ENCODE assay signal across 1 cellular context in the genomic region with DNA sequence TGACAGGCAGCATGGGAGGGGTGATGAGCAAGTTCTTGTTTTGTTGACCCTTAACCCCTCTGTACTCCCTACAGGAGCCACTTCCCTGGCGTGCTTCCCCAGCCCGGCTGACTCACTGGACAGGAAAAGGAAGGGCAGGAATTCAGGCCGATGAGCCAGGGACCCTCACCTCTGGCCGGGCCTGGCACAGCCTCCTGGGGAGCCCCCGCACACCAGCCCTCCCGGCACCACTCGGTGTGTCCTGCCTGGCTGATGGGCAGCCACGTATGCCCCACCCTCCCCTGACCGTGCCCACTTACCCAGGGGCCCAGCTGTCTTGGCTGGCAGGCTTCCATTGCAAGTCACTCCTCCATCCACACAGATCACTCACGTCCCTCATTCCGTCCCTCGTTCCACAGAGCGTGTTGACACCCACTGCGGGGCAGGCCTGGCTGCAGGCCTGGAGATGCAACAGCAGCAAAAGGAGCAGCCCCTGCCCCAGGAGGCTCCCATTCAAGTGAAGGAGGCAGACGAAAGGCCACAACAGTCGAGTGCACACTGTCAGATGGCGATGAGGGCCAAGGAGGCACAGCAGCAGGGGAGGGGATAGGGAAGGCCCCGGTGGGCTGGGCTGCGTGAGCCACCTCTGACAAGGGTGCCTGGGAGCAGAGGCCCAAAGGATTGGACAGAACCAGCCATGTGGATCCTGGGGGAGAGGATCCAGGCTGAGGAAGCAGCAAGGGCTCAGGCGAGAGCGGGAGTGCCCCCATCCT.
TF ChIP-seq lines count a peak whose summit lies in the region.

No MANE protein-coding gene starts in this region.

TF ChIP-seq in SK-N-SH, 30 proteins besides CTCF, POLR2A, EP300 and RAD21 (continued from another document):
- TF ChIP-seq RXRA (IDR thresholded peaks at IDR 0.05; ENCODE audit: borderline replicate concordance, low read depth) = no peak
- no peak for TF ChIP-seq FOXM1 (IDR thresholded peaks at IDR 0.05; ENCODE audit: low read depth)
- TF ChIP-seq EZH2phosphoT487 (IDR thresholded peaks at IDR 0.05; ENCODE audit: borderline replicate concordance, low read depth) = no peak
- no peak for TF ChIP-seq TEAD4 (IDR thresholded peaks at IDR 0.05; ENCODE audit: borderline replicate concordance, insufficient read depth)
- no peak for TF ChIP-seq NRF1 (IDR thresholded peaks at IDR 0.05; ENCODE audit: low read depth, low read length)
- no peak for TF ChIP-seq MXI1 (IDR thresholded peaks at IDR 0.05; ENCODE audit: low read depth, low read length)
- TF ChIP-seq, protein P1, sequence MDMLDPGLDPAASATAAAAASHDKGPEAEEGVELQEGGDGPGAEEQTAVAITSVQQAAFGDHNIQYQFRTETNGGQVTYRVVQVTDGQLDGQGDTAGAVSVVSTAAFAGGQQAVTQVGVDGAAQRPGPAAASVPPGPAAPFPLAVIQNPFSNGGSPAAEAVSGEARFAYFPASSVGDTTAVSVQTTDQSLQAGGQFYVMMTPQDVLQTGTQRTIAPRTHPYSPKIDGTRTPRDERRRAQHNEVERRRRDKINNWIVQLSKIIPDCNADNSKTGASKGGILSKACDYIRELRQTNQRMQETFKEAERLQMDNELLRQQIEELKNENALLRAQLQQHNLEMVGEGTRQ (IDR thresholded peaks at IDR 0.05; ENCODE audit: borderline replicate concordance, low read depth, low read length) = no peak
- TF ChIP-seq, protein P2, sequence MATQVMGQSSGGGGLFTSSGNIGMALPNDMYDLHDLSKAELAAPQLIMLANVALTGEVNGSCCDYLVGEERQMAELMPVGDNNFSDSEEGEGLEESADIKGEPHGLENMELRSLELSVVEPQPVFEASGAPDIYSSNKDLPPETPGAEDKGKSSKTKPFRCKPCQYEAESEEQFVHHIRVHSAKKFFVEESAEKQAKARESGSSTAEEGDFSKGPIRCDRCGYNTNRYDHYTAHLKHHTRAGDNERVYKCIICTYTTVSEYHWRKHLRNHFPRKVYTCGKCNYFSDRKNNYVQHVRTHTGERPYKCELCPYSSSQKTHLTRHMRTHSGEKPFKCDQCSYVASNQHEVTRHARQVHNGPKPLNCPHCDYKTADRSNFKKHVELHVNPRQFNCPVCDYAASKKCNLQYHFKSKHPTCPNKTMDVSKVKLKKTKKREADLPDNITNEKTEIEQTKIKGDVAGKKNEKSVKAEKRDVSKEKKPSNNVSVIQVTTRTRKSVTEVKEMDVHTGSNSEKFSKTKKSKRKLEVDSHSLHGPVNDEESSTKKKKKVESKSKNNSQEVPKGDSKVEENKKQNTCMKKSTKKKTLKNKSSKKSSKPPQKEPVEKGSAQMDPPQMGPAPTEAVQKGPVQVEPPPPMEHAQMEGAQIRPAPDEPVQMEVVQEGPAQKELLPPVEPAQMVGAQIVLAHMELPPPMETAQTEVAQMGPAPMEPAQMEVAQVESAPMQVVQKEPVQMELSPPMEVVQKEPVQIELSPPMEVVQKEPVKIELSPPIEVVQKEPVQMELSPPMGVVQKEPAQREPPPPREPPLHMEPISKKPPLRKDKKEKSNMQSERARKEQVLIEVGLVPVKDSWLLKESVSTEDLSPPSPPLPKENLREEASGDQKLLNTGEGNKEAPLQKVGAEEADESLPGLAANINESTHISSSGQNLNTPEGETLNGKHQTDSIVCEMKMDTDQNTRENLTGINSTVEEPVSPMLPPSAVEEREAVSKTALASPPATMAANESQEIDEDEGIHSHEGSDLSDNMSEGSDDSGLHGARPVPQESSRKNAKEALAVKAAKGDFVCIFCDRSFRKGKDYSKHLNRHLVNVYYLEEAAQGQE (IDR thresholded peaks at IDR 0.05; ENCODE audit: low read depth, low read length) = no peak
- no peak for TF ChIP-seq SMC3 (IDR thresholded peaks at IDR 0.05; ENCODE audit: low read depth, low read length)
- TF ChIP-seq RFX5 (IDR thresholded peaks at IDR 0.05; ENCODE audit: low read length) = no peak
- TF ChIP-seq, protein P3, sequence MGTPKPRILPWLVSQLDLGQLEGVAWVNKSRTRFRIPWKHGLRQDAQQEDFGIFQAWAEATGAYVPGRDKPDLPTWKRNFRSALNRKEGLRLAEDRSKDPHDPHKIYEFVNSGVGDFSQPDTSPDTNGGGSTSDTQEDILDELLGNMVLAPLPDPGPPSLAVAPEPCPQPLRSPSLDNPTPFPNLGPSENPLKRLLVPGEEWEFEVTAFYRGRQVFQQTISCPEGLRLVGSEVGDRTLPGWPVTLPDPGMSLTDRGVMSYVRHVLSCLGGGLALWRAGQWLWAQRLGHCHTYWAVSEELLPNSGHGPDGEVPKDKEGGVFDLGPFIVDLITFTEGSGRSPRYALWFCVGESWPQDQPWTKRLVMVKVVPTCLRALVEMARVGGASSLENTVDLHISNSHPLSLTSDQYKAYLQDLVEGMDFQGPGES (IDR thresholded peaks at IDR 0.05; ENCODE audit: low read depth, low read length) = no peak
- no peak for TF ChIP-seq MEF2A (IDR thresholded peaks at IDR 0.05; ENCODE audit: borderline replicate concordance, low read depth)
- no peak for TF ChIP-seq YY1 (IDR thresholded peaks at IDR 0.05; ENCODE audit: low read depth)
- TF ChIP-seq, protein P4, sequence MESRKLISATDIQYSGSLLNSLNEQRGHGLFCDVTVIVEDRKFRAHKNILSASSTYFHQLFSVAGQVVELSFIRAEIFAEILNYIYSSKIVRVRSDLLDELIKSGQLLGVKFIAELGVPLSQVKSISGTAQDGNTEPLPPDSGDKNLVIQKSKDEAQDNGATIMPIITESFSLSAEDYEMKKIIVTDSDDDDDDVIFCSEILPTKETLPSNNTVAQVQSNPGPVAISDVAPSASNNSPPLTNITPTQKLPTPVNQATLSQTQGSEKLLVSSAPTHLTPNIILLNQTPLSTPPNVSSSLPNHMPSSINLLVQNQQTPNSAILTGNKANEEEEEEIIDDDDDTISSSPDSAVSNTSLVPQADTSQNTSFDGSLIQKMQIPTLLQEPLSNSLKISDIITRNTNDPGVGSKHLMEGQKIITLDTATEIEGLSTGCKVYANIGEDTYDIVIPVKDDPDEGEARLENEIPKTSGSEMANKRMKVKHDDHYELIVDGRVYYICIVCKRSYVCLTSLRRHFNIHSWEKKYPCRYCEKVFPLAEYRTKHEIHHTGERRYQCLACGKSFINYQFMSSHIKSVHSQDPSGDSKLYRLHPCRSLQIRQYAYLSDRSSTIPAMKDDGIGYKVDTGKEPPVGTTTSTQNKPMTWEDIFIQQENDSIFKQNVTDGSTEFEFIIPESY (IDR thresholded peaks at IDR 0.05; ENCODE audit: borderline replicate concordance, low read depth) = no peak
- TF ChIP-seq, protein P5, sequence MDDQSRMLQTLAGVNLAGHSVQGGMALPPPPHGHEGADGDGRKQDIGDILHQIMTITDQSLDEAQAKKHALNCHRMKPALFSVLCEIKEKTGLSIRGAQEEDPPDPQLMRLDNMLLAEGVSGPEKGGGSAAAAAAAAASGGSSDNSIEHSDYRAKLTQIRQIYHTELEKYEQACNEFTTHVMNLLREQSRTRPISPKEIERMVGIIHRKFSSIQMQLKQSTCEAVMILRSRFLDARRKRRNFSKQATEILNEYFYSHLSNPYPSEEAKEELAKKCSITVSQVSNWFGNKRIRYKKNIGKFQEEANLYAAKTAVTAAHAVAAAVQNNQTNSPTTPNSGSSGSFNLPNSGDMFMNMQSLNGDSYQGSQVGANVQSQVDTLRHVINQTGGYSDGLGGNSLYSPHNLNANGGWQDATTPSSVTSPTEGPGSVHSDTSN (IDR thresholded peaks at IDR 0.05) = peak; percentile 21; the same call in 1 of the 2 replicates
